ENCODE assay signal across 1 cellular context in genomic region chr6:43509142-43509983, GRCh38.
A peak's percentile ranks its signal among the peaks of the same experiment; 100 is the strongest.
TF ChIP-seq lines count a peak whose summit lies in the region.

No MANE protein-coding gene starts in this region.

TF ChIP-seq in HepG2, 621 proteins besides CTCF, POLR2A, EP300 and RAD21 (continued from another document and continues in another):
- peak; percentile 10 for TF ChIP-seq ZNF407 (CRISPR knock-in tag; IDR thresholded peaks at IDR 0.05; ENCODE audit: not compliant biosample characterization)
- no peak for TF ChIP-seq CHD2 (IDR thresholded peaks at IDR 0.05; ENCODE audit: low read depth, low read length)
- TF ChIP-seq SOX6 (IDR thresholded peaks at IDR 0.05): no peak
- TF ChIP-seq SOX6 (CRISPR knock-in tag; IDR thresholded peaks at IDR 0.05): peak; percentile 19; the same call in 1 of the 2 replicates
- TF ChIP-seq ZKSCAN8 (CRISPR knock-in tag; IDR thresholded peaks at IDR 0.05; ENCODE audit: borderline replicate concordance): 0 out of 2 replicates have a peak, but pooled peaks have one; percentile 50
- TF ChIP-seq ZNF891 (CRISPR knock-in tag; IDR thresholded peaks at IDR 0.05): peak; percentile 66
- 0 out of 2 replicates have a peak, but pooled peaks have one; percentile 36 for TF ChIP-seq ZNF569 (CRISPR knock-in tag; IDR thresholded peaks at IDR 0.05; ENCODE audit: borderline replicate concordance)
- no peak for TF ChIP-seq ZBTB40 (IDR thresholded peaks at IDR 0.05)
- TF ChIP-seq ZBTB40 (CRISPR knock-in tag; IDR thresholded peaks at IDR 0.05): no peak
- TF ChIP-seq ZNF33B (CRISPR knock-in tag; IDR thresholded peaks at IDR 0.05): no peak
- peak; percentile 55; the same call in 1 of the 2 replicates for TF ChIP-seq ZIK1 (CRISPR knock-in tag; IDR thresholded peaks at IDR 0.05; ENCODE audit: borderline replicate concordance, low read depth)
- no peak for TF ChIP-seq ZNF503 (CRISPR knock-in tag; IDR thresholded peaks at IDR 0.05)
- no peak for TF ChIP-seq JUNB (CRISPR knock-in tag; IDR thresholded peaks at IDR 0.05; ENCODE audit: borderline replicate concordance)
- no peak for TF ChIP-seq ZNF496 (CRISPR knock-in tag; IDR thresholded peaks at IDR 0.05; ENCODE audit: insufficient replicate concordance)
- no peak for TF ChIP-seq TRIM24 (CRISPR knock-in tag; IDR thresholded peaks at IDR 0.05)
- peak; percentile 93; the same call in 1 of the 2 replicates for TF ChIP-seq ZFP41 (CRISPR knock-in tag; IDR thresholded peaks at IDR 0.05; ENCODE audit: borderline replicate concordance)
- TF ChIP-seq ZSCAN5A (CRISPR knock-in tag; IDR thresholded peaks at IDR 0.05; ENCODE audit: borderline replicate concordance): no peak
- 0 out of 2 replicates have a peak, but pooled peaks have one; percentile 36 for TF ChIP-seq DZIP1 (CRISPR knock-in tag; IDR thresholded peaks at IDR 0.05)
- no peak; the same call in 1 of the 2 replicates for TF ChIP-seq ZNF546 (CRISPR knock-in tag; conservative IDR thresholded peaks at IDR 0.05)
- TF ChIP-seq ZNF772 (CRISPR knock-in tag; IDR thresholded peaks at IDR 0.05): no peak
- no peak for TF ChIP-seq PAX8 (CRISPR knock-in tag; IDR thresholded peaks at IDR 0.05; ENCODE audit: borderline replicate concordance)
- TF ChIP-seq ZBTB7A (CRISPR knock-in tag; IDR thresholded peaks at IDR 0.05): peak; percentile 69
- TF ChIP-seq TP53 (CRISPR knock-in tag; conservative IDR thresholded peaks at IDR 0.05): no peak
- TF ChIP-seq PAF1 (CRISPR knock-in tag; IDR thresholded peaks at IDR 0.05): no peak
- TF ChIP-seq NR2F2 (IDR thresholded peaks at IDR 0.05; ENCODE audit: borderline replicate concordance, low read depth): no peak
- TF ChIP-seq, protein P1, sequence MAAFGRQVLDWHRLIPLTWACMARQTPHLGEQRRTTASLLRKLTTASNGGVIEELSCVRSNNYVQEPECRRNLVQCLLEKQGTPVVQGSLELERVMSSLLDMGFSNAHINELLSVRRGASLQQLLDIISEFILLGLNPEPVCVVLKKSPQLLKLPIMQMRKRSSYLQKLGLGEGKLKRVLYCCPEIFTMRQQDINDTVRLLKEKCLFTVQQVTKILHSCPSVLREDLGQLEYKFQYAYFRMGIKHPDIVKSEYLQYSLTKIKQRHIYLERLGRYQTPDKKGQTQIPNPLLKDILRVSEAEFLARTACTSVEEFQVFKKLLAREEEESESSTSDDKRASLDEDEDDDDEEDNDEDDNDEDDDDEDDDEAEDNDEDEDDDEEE (CRISPR knock-in tag; IDR thresholded peaks at IDR 0.05): no peak
- no peak for TF ChIP-seq ZNF460 (CRISPR knock-in tag; IDR thresholded peaks at IDR 0.05; ENCODE audit: borderline replicate concordance)
- TF ChIP-seq MAF1 (CRISPR knock-in tag; IDR thresholded peaks at IDR 0.05; ENCODE audit: borderline replicate concordance): no peak
- TF ChIP-seq MIER2 (CRISPR knock-in tag; IDR thresholded peaks at IDR 0.05): no peak
- peak; percentile 57 for TF ChIP-seq ZNF451 (CRISPR knock-in tag; IDR thresholded peaks at IDR 0.05)
- no peak; the same call in 1 of the 2 replicates for TF ChIP-seq ZNF839 (CRISPR knock-in tag; IDR thresholded peaks at IDR 0.05; ENCODE audit: borderline replicate concordance)
